Comparison of ENCODE assay signal across 20 cellular contexts in the genomic region with DNA sequence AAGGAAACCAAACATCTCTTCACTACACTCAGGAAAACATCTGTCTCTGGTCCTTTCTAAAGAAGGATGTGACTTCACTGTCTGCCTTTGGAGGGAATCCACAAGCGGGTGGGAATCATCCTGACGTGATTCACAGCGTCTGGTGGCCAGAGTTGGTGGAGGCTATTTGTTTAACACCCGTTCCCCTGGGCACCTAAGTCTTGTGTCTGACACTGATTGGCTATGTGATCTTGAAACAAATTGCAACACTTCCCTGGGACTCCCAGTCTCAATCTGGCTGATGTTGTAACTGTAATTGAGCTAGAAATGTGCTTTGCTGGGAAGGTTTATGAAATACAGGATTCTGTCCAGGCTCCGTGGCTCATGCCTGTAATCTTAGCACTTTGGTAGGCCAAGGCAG. TPM values are rescaled to one million over a fixed set of nuclear protein-coding genes. Genes with fewer than 3 reads are reported as not detected.
A peak's percentile ranks its signal among the peaks of the same experiment; 100 is the strongest.
DNase-seq lines count a peak whose midpoint lies in the region; ATAC-seq and TF ChIP-seq lines count a peak whose summit lies in the region.
"Had no signal": no experiment of that assay in that cellular context is flagged by ENCODE, and none has a peak within 500 bp of the region (broad histone marks: within the 10 kb centered on the region; RNA-seq: fewer than 3 reads in every experiment).

No MANE protein-coding gene starts in this region.

- H3K27me3 ChIP-seq in MG63 (no peaks in the 10 kb centered on the region), osteoblast (ENCODE audit: insufficient read depth, low read length) (peaks cover 4% of the 10 kb centered on the region)
- H3K27me3 ChIP-seq: ovary had no signal

- H3K27ac Mint-ChIP-seq in activated CD8-positive, alpha-beta memory T cell treated with anti-CD3 and anti-CD28 coated beads, Interleukin-2, amount 10 ng/mL, durations not matched to agents 7 days and 5 days = no peak overlapping the region
- H3K27ac Mint-ChIP-seq: CD4-positive, CD25-positive, alpha-beta regulatory T cell had no signal

- peaks cover 4% of the 10 kb centered on the region for H3K9me3 Mint-ChIP-seq in activated CD8-positive, alpha-beta memory T cell treated with anti-CD3 and anti-CD28 coated beads, Interleukin-2, amount 10 ng/mL, durations not matched to agents 7 days and 5 days (ENCODE audit: low read depth)

- H3K4me1 Mint-ChIP-seq in activated CD8-positive, alpha-beta memory T cell treated with anti-CD3 and anti-CD28 coated beads, Interleukin-2, amount 10 ng/mL, durations not matched to agents 7 days and 5 days = no peaks in the 10 kb centered on the region
- H3K4me1 Mint-ChIP-seq: CD4-positive, CD25-positive, alpha-beta regulatory T cell had no signal

- H3K36me3 ChIP-seq in MG63 (no peaks in the 10 kb centered on the region), osteoblast (ENCODE audit: insufficient read depth, low read length) (no peaks in the 10 kb centered on the region)
- H3K36me3 ChIP-seq: ovary had no signal

- H3K9me3 ChIP-seq in MG63 (peaks cover 8% of the 10 kb centered on the region), osteoblast (ENCODE audit: low read depth, low read length) (no peaks in the 10 kb centered on the region)

- no peaks in the 10 kb centered on the region for H4K20me1 ChIP-seq in osteoblast (ENCODE audit: insufficient read depth, low read length)

- no peak overlapping the region for H3K4me3 ChIP-seq in MG63
- H3K4me3 ChIP-seq in choroid plexus epithelial cell (ENCODE audit: low read depth, low read length) = no peak overlapping the region
- no peak overlapping the region for H3K4me3 ChIP-seq in osteoblast (ENCODE audit: insufficient read depth, low read length)
- H3K4me3 ChIP-seq: GM12878, hepatocyte, ovary had no signal

- no peak overlapping the region for H3K27ac ChIP-seq in osteoblast (ENCODE audit: low read depth, low read length)
- H3K27ac ChIP-seq: hepatocyte, ovary had no signal

- no peak for TF ChIP-seq CTCF in choroid plexus epithelial cell (conservative IDR thresholded peaks at IDR 0.05; ENCODE audit: low read depth, low read length)
- no peak for TF ChIP-seq CTCF in osteoblast (IDR thresholded peaks at IDR 0.05; ENCODE audit: extremely low read depth, low read depth, low read length)

- CTCF ChIA-PET in activated CD8-positive, alpha-beta memory T cell treated with anti-CD3 and anti-CD28 coated beads, Interleukin-2, amount 10 ng/mL, durations not matched to agents 7 days and 5 days (lab: Charles Lee) = no interaction called here

- peaks cover 5% of the 10 kb centered on the region for H3K4me1 ChIP-seq in osteoblast (ENCODE audit: insufficient read depth, low read length)

- H3K36me3 Mint-ChIP-seq in activated CD8-positive, alpha-beta memory T cell treated with anti-CD3 and anti-CD28 coated beads, Interleukin-2, amount 10 ng/mL, durations not matched to agents 7 days and 5 days = peaks cover 2% of the 10 kb centered on the region
- H3K36me3 Mint-ChIP-seq: CD4-positive, CD25-positive, alpha-beta regulatory T cell had no signal

- DNase-seq in ELR (ENCODE audit: low read depth) = peak; percentile 32
- DNase-seq in MG63 = peak; percentile 84
- DNase-seq in choroid plexus epithelial cell (ENCODE audit: low read depth) = peak; percentile 37
- DNase-seq in osteoblast (ENCODE audit: insufficient read length, low spot score, missing footprints) = peak; percentile 91
- no peak for DNase-seq in NCI-H2171 treated with DMSO at 0.1 percent for 48 hours (lab: John Stamatoyannopoulos, UW)
- DNase-seq in HUDEP-2 (lab: John Stamatoyannopoulos, UW; ENCODE audit: unreplicated experiment in 76 of 76) = no peak
- no peak for DNase-seq in activated CD8-positive, alpha-beta memory T cell treated with anti-CD3 and anti-CD28 coated beads, Interleukin-2, amount 10 ng/mL, durations not matched to agents 7 days and 5 days
- DNase-seq in stimulated activated naive CD4-positive, alpha-beta T cell treated with Interleukin-2 at 50 U/mL for 16 hours (lab: John Stamatoyannopoulos, UW) = no peak
- DNase-seq: activated CD4-positive, alpha-beta T cell treated with anti-CD3 and anti-CD28 coated beads for 4 hours; CD4-positive, CD25-positive, alpha-beta regulatory T cell; DND-41; left cardiac atrium; NCI-H187 treated with DMSO at 0.1 percent for 48 hours; NCI-H82; ovary had no signal

- no peak for ATAC-seq in activated CD8-positive, alpha-beta memory T cell treated with anti-CD3 and anti-CD28 coated beads, Interleukin-2, amount 10 ng/mL, durations not matched to agents 7 days and 5 days
- ATAC-seq: GM12878 had no signal

- H3K79me2 ChIP-seq in osteoblast (ENCODE audit: insufficient read depth, low read length) = no peaks in the 10 kb centered on the region
- H3K79me2 ChIP-seq: hepatocyte had no signal

- peaks cover 26% of the 10 kb centered on the region for H3K27me3 Mint-ChIP-seq in activated CD8-positive, alpha-beta memory T cell treated with anti-CD3 and anti-CD28 coated beads, Interleukin-2, amount 10 ng/mL, durations not matched to agents 7 days and 5 days

- H3K4me2 ChIP-seq in osteoblast (ENCODE audit: insufficient read depth, low read length) = no peak overlapping the region
- H3K4me2 ChIP-seq: hepatocyte had no signal

- no peak overlapping the region for H2AFZ ChIP-seq in osteoblast (ENCODE audit: low read length)
- H2AFZ ChIP-seq: hepatocyte had no signal

- no peak overlapping the region for H3K4me3 Mint-ChIP-seq in activated CD8-positive, alpha-beta memory T cell treated with anti-CD3 and anti-CD28 coated beads, Interleukin-2, amount 10 ng/mL, durations not matched to agents 7 days and 5 days
- H3K4me3 Mint-ChIP-seq: CD4-positive, CD25-positive, alpha-beta regulatory T cell had no signal

RNA-seq across cellular contexts. Expression of gene SIX3, which starts 28.8 kb away (rescaled TPM):
- not detected in 2 replicates for total RNA-seq in MG63 (2014; rRNA removed; shearing (Covaris generic); ENCODE audit: low replicate concordance)
- not detected in 2 replicates for total RNA-seq in osteoblast
- total RNA-seq in activated CD8-positive, alpha-beta memory T cell treated with anti-CD3 and anti-CD28 coated beads, Interleukin-2, amount 10 ng/mL, durations not matched to agents 7 days and 5 days = under 1 TPM in 1 of 2 experiments, not detected in 1; 0.21 TPM
- total RNA-seq: CD4-positive, CD25-positive, alpha-beta regulatory T cell; cerebellum; endothelial cell of umbilical vein; hepatocyte; left cardiac atrium; ovary; subcutaneous adipose tissue had no signal

Comparison
In these comparisons a context has a peak if more than half of its experiments do, and no peak if none do; other contexts are left out.
1. DNase-seq: peak in ELR (single experiment), MG63 (single experiment), choroid plexus epithelial cell (single experiment) and osteoblast (single experiment); none in NCI-H2171 treated with DMSO at 0.1 percent for 48 hours (single experiment), HUDEP-2 (0 of 76), activated CD8-positive, alpha-beta memory T cell treated with anti-CD3 and anti-CD28 coated beads, Interleukin-2, amount 10 ng/mL, durations not matched to agents 7 days and 5 days (single experiment) and stimulated activated naive CD4-positive, alpha-beta T cell treated with Interleukin-2 at 50 U/mL for 16 hours (single experiment).